In genomic region chr22:40635008-40635939, GRCh38 we compare ENCODE assay signal across 2 cellular contexts.
TF ChIP-seq lines count a peak whose summit lies in the region.

No MANE protein-coding gene starts in this region.

TF ChIP-seq in GM12878, 131 proteins besides CTCF, POLR2A, EP300 and RAD21:
- TF ChIP-seq PAX5 (IDR thresholded peaks at IDR 0.05; ENCODE audit: borderline replicate concordance, low read depth, low read length) = no peak
- TF ChIP-seq SMARCA5 (IDR thresholded peaks at IDR 0.05) = no peak
- no peak for TF ChIP-seq SIX5 (IDR thresholded peaks at IDR 0.05; ENCODE audit: low read depth, low read length, severe bottlenecking)
- no peak for TF ChIP-seq ZNF24 (IDR thresholded peaks at IDR 0.05)
- peak; percentile 78 for TF ChIP-seq MLLT1 (IDR thresholded peaks at IDR 0.05)
- no peak for TF ChIP-seq ATF2 (IDR thresholded peaks at IDR 0.05; ENCODE audit: low read length)
- no peak for TF ChIP-seq YY1 (IDR thresholded peaks at IDR 0.05; ENCODE audit: low read depth, low read length)

TF ChIP-seq in HepG2, 621 proteins besides CTCF, POLR2A, EP300 and RAD21:
- TF ChIP-seq ZNF652 (CRISPR knock-in tag; IDR thresholded peaks at IDR 0.05; ENCODE audit: borderline replicate concordance, low read depth) = peak; percentile 80
- no peak for TF ChIP-seq HDAC6 (IDR thresholded peaks at IDR 0.05; ENCODE audit: low read depth, low read length)
